ENCODE assay signal across 22 cellular contexts in the genomic region with DNA sequence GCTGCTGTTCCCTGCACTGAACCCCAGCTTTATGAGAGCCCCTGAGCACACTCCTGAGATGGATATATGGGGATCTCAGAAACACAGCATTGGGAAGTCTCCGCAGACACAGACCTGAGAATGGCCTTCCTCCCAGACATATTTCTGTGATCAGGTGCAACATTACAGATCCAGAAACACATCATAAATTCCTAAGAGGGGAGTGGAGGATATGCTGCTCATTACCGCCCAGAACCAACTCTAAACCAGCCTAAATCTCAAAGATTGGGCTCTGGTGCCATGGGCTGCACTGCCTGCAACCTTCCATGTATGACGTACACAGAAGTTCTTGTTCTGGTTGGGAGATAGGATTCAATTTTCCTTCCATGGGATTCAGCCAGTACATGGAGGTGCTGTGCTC.
DNase-seq lines count a peak whose midpoint lies in the region; ATAC-seq, FAIRE-seq and TF ChIP-seq lines count a peak whose summit lies in the region.
"Had no signal": no experiment of that assay in that cellular context is flagged by ENCODE, and none has a peak within 500 bp of the region (broad histone marks: within the 10 kb centered on the region; RNA-seq: fewer than 3 reads in every experiment).

No MANE protein-coding gene starts in this region.

- H3K27me3 ChIP-seq in hepatocyte (no peaks in the 10 kb centered on the region), mucosa of rectum (ENCODE audit: control insufficient read depth in 2 of 2, insufficient read depth in 2 of 2, low read length in 2 of 2) (no peaks in the 10 kb centered on the region), smooth muscle cell (ENCODE audit: low read depth) (no peaks in the 10 kb centered on the region), H9 (ENCODE audit: insufficient read depth, low read length) (no peaks in the 10 kb centered on the region)
- H3K27me3 ChIP-seq: BLaER1, SJSA1 had no signal

- no peak overlapping the region for H2BK5ac ChIP-seq in H9 (ENCODE audit: insufficient read length, low read length)

- H3K9me3 Mint-ChIP-seq in chondrocyte (ENCODE audit: low read depth) (no peaks in the 10 kb centered on the region), H9 (no peaks in the 10 kb centered on the region)
- H3K9me3 Mint-ChIP-seq: CD4-positive, alpha-beta T cell; HFFc6 had no signal

- H2BK120ac ChIP-seq in H9 (ENCODE audit: low read depth, low read length, poor library complexity, severe bottlenecking) = no peak overlapping the region

- no peak overlapping the region for H4K5ac ChIP-seq in H9 (ENCODE audit: insufficient read length, low read depth, low read length)

- H3K36me3 Mint-ChIP-seq in chondrocyte (ENCODE audit: low read depth) = no peaks in the 10 kb centered on the region
- no peaks in the 10 kb centered on the region for H3K36me3 Mint-ChIP-seq in H9 (ENCODE audit: insufficient read depth in 1 of 3, low read depth in 3 of 3)

- H3K23me2 ChIP-seq in H9 (ENCODE audit: insufficient read length, low read depth, low read length, poor library complexity, severe bottlenecking) = no peaks in the 10 kb centered on the region

- DNase-seq in NCI-H226 = peak; percentile 21
- no peak for DNase-seq in hepatocyte (ENCODE audit: low spot score)
- DNase-seq in smooth muscle cell (lab: John Stamatoyannopoulos, UW; ENCODE audit: unreplicated experiment) = no peak
- DNase-seq in frontal cortex (ENCODE audit: low spot score in 2 of 2) = no peak
- no peak for DNase-seq in chondrocyte (ENCODE audit: low spot score)
- no peak for DNase-seq in H9
- DNase-seq: CD4-positive, alpha-beta T cell; COR-L47; DMS 273 treated with DMSO at 0.1 percent for 48 hours; DMS79 treated with DMSO at 0.1 percent for 48 hours; HFFc6; MM.1S; NCI-H1092; NCI-H1436; NCI-H187 treated with DMSO at 0.1 percent for 48 hours; NCI-H2107; NCI-H510A had no signal

- H3T11ph ChIP-seq in H9 (ENCODE audit: low read length) = no peak overlapping the region

- no peak overlapping the region for H4K91ac ChIP-seq in H9 (ENCODE audit: insufficient read length, low read depth, low read length)

- 74% methylated on average over 3 of the region's 3 CpGs for WGBS in hepatocyte (ENCODE audit: low lambda C conversion rate, missing lambda C conversion rate)
- WGBS in smooth muscle cell (ENCODE audit: low lambda C conversion rate) = 95% methylated on average over 3 of the region's 3 CpGs
- WGBS in H9 (ENCODE audit: extremely low coverage, insufficient read length, low lambda C conversion rate) = no CpG with 5 or more reads among the region's 3 CpGs

- H3K9me3 ChIP-seq in hepatocyte (ENCODE audit: low read depth) = no peaks in the 10 kb centered on the region
- no peaks in the 10 kb centered on the region for H3K9me3 ChIP-seq in mucosa of rectum (ENCODE audit: control insufficient read depth in 2 of 2, low read length in 2 of 2)
- H3K9me3 ChIP-seq in smooth muscle cell (replicated peaks; ENCODE audit: low read depth) = no peaks in the 10 kb centered on the region
- H3K9me3 ChIP-seq in H9 (ENCODE audit: control insufficient read depth, low read depth, low read length) = no peaks in the 10 kb centered on the region
- H3K9me3 ChIP-seq: BLaER1, SJSA1 had no signal

- H2BK20ac ChIP-seq in H9 (ENCODE audit: low read depth, low read length, poor library complexity, severe bottlenecking) = no peak overlapping the region

- no peak overlapping the region for H3K4ac ChIP-seq in H9 (ENCODE audit: low read depth, low read length)

- no peak overlapping the region for H4K8ac ChIP-seq in H9 (replicated peaks; ENCODE audit: insufficient read length, low read depth, low read length)

- H3K36me3 ChIP-seq in hepatocyte (replicated peaks; ENCODE audit: insufficient read depth, low read depth) (no peaks in the 10 kb centered on the region), mucosa of rectum (ENCODE audit: control insufficient read depth in 2 of 2, insufficient read depth in 2 of 2, low read length in 2 of 2) (no peaks in the 10 kb centered on the region), smooth muscle cell (ENCODE audit: low read depth) (no peaks in the 10 kb centered on the region)
- H3K36me3 ChIP-seq: BLaER1, SJSA1 had no signal

- no peaks in the 10 kb centered on the region for H3K9me2 ChIP-seq in hepatocyte (replicated peaks; ENCODE audit: insufficient read depth)

- no peak for ATAC-seq in HG03139 (IDR thresholded peaks at IDR 0.05; ENCODE audit: unreplicated experiment)

- H3K9ac ChIP-seq in mucosa of rectum (ENCODE audit: low read depth in 1 of 2, low read length in 2 of 2) (no peak overlapping the region), smooth muscle cell (ENCODE audit: low read depth) (no peak overlapping the region), H9 (ENCODE audit: extremely low read depth, insufficient read length, low read length) (no peak overlapping the region)
- H3K9ac ChIP-seq: BLaER1 had no signal

- H3K27ac Mint-ChIP-seq in chondrocyte (ENCODE audit: unreplicated experiment) (no peak overlapping the region), H9 (no peak overlapping the region)
- H3K27ac Mint-ChIP-seq: CD4-positive, alpha-beta T cell; HFFc6 had no signal

- no peak overlapping the region for H3K4me3 Mint-ChIP-seq in chondrocyte (ENCODE audit: unreplicated experiment)
- H3K4me3 Mint-ChIP-seq in H9 = no peak overlapping the region
- H3K4me3 Mint-ChIP-seq: CD4-positive, alpha-beta T cell; HFFc6 had no signal

- H3K4me2 ChIP-seq in hepatocyte = no peak overlapping the region
- H3K4me2 ChIP-seq in smooth muscle cell = no peak overlapping the region
- no peak overlapping the region for H3K4me2 ChIP-seq in H9 (ENCODE audit: insufficient read depth, insufficient read length, low read length)
- H3K4me2 ChIP-seq: BLaER1 had no signal

- no peak overlapping the region for H3K14ac ChIP-seq in H9 (ENCODE audit: insufficient read depth, low read length)

- H3K4me3 ChIP-seq in hepatocyte (no peak overlapping the region), mucosa of rectum (ENCODE audit: low read length in 2 of 2) (no peak overlapping the region), smooth muscle cell (no peak overlapping the region)
- H3K4me3 ChIP-seq: BLaER1, GM12878, SJSA1 had no signal

- H2AFZ ChIP-seq in hepatocyte = no peak overlapping the region
- H2AFZ ChIP-seq in smooth muscle cell (ENCODE audit: low read depth) = no peak overlapping the region
- H2AFZ ChIP-seq in H9 (ENCODE audit: low read length) = no peak overlapping the region

- H3K79me1 ChIP-seq in H9 (ENCODE audit: insufficient read depth, low read depth, low read length, poor library complexity, severe bottlenecking) = no peaks in the 10 kb centered on the region

- no peak overlapping the region; the same call in 1 of the 2 replicates for H2BK15ac ChIP-seq in H9 (ENCODE audit: low read depth, low read length)

- H4K20me1 ChIP-seq in hepatocyte (ENCODE audit: insufficient read depth, poor library complexity, severe bottlenecking) (no peaks in the 10 kb centered on the region), smooth muscle cell (ENCODE audit: low read depth) (no peaks in the 10 kb centered on the region), H9 (ENCODE audit: control insufficient read depth, insufficient read depth, insufficient read length) (no peaks in the 10 kb centered on the region)
- H4K20me1 ChIP-seq: BLaER1 had no signal

- no peak for FAIRE-seq in frontal cortex (lab: Jason Lieb, UNC)
- FAIRE-seq: GM12878 had no signal

- H3K23ac ChIP-seq in H9 (ENCODE audit: insufficient read length, low read depth, low read length) = no peak overlapping the region

- H2AK5ac ChIP-seq in H9 (ENCODE audit: insufficient read length, low read length) = no peak overlapping the region

- H3K4me1 Mint-ChIP-seq in chondrocyte (ENCODE audit: low read depth) (peaks cover 40% of the 10 kb centered on the region), H9 (peaks cover 3 to 5% of the 10 kb centered on the region in 2 experiments)

- no peak overlapping the region for H3K56ac ChIP-seq in H9 (ENCODE audit: insufficient read length, low read depth, low read length)

- no peak for TF ChIP-seq CTCF in hepatocyte (IDR thresholded peaks at IDR 0.05; ENCODE audit: poor library complexity)
- TF ChIP-seq CTCF in smooth muscle cell (IDR thresholded peaks at IDR 0.05; ENCODE audit: borderline replicate concordance, insufficient read depth, poor library complexity, severe bottlenecking) = no peak
- TF ChIP-seq CTCF in chondrocyte (IDR thresholded peaks at IDR 0.05) = no peak
- no peak for TF ChIP-seq CTCF in H9 (conservative IDR thresholded peaks at IDR 0.05)

- H3K18ac ChIP-seq in H9 (ENCODE audit: insufficient read length, low read depth, low read length) = no peak overlapping the region

- H3K27me3 Mint-ChIP-seq in chondrocyte (ENCODE audit: low read depth) (no peaks in the 10 kb centered on the region), H9 (ENCODE audit: low read depth) (no peaks in the 10 kb centered on the region; the same call in 1 of the 2 replicates)
- H3K27me3 Mint-ChIP-seq: CD4-positive, alpha-beta T cell had no signal

- H3F3A ChIP-seq in smooth muscle cell (ENCODE audit: low read depth) = no peaks in the 10 kb centered on the region

- peak overlapping the region; percentile 71 for H3K27ac ChIP-seq in hepatocyte
- H3K27ac ChIP-seq in mucosa of rectum (ENCODE audit: low read depth in 2 of 2, low read length in 2 of 2) = peak overlapping the region; percentile 26 to 54
- peak overlapping the region; percentile 2 for H3K27ac ChIP-seq in smooth muscle cell (ENCODE audit: low read depth)
- H3K27ac ChIP-seq in H9 (ENCODE audit: insufficient read length, low read depth, low read length) = no peak overlapping the region
- H3K27ac ChIP-seq: BLaER1, SJSA1 had no signal

- peaks cover 11% of the 10 kb centered on the region for H3K4me1 ChIP-seq in hepatocyte (ENCODE audit: insufficient read depth)
- H3K4me1 ChIP-seq in mucosa of rectum (ENCODE audit: control insufficient read depth in 2 of 2, insufficient read depth in 2 of 2, low read length in 2 of 2) = peaks cover 3 to 23% of the 10 kb centered on the region in 2 donors
- no peaks in the 10 kb centered on the region for H3K4me1 ChIP-seq in smooth muscle cell (ENCODE audit: low read depth)
- H3K4me1 ChIP-seq in H9 (ENCODE audit: insufficient read depth, low read length) = no peaks in the 10 kb centered on the region
- H3K4me1 ChIP-seq: BLaER1 had no signal

- H2BK12ac ChIP-seq in H9 (ENCODE audit: insufficient read length, low read depth, low read length) = no peak overlapping the region

- H3K79me2 ChIP-seq in hepatocyte (no peaks in the 10 kb centered on the region), smooth muscle cell (ENCODE audit: low read depth) (no peaks in the 10 kb centered on the region), H9 (ENCODE audit: insufficient read depth, low read length) (no peaks in the 10 kb centered on the region)
